ENCODE assay signal across 6 cellular contexts in the genomic region with DNA sequence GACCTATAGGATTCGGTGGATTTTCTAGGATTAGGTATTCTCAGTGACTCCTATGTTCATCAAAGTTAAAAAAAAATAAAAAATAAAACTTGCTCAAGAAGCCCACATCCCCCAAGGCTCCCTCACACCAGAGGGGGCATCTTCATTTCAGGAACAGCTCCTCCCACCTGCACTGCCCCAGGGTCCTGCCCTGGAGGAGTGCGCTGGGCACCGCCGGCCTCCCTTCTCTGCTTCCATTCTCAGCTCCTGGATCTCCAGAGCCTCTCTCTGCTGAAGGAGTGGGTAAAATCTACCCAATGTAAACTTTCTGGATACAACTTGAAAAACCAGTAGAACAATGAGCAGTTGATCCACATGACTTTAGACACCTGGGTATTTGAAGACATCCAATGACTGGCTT.
"Had no signal": no experiment of that assay in that cellular context is flagged by ENCODE, and none has a peak within 500 bp of the region (broad histone marks: within the 10 kb centered on the region; RNA-seq: fewer than 3 reads in every experiment).

No MANE protein-coding gene starts in this region.

- DNase-seq: H9, HCEC 1CT, KBM-7 had no signal

- H3K27me3 Mint-ChIP-seq: IgD-negative memory B cell had no signal

- H3K4me2 ChIP-seq: GM23338 had no signal

- H3K36me3 Mint-ChIP-seq: IgD-negative memory B cell had no signal

- H3K27ac Mint-ChIP-seq: GM23338, H9, IgD-negative memory B cell had no signal

- H3K27ac ChIP-seq: HL-60 had no signal

- H3K4me1 Mint-ChIP-seq: GM23338, H9 had no signal

- H3K4me3 ChIP-seq: GM23338 had no signal

- H3K4me3 Mint-ChIP-seq: GM23338, H9, IgD-negative memory B cell had no signal
